Comparison of ENCODE assay signal across 1 cellular context in genomic region chr15:52220896-52221660, GRCh38.
TF ChIP-seq lines count a peak whose summit lies in the region.

No MANE protein-coding gene starts in this region.

TF ChIP-seq in GM12878, 131 proteins besides CTCF, POLR2A, EP300 and RAD21 (continued from another document):
- peak in 1 of 2 experiments; percentile 60; a peak in 1 of 4 replicates for TF ChIP-seq ETV6 (conservative IDR thresholded peaks at IDR 0.05 in 1 of 2, IDR thresholded peaks at IDR 0.05 in 1 of 2; ENCODE audit: borderline replicate concordance in 1 of 2, low read depth in 1 of 2)
- TF ChIP-seq TCF12 (IDR thresholded peaks at IDR 0.05; ENCODE audit: low read depth, low read length): no peak
- TF ChIP-seq EGR1 (IDR thresholded peaks at IDR 0.05; ENCODE audit: borderline replicate concordance in 1 of 2, low read depth in 2 of 2, low read length in 2 of 2): peak in 1 of 2 experiments; percentile 3; a peak in 1 of 3 replicates
- TF ChIP-seq, protein P1, sequence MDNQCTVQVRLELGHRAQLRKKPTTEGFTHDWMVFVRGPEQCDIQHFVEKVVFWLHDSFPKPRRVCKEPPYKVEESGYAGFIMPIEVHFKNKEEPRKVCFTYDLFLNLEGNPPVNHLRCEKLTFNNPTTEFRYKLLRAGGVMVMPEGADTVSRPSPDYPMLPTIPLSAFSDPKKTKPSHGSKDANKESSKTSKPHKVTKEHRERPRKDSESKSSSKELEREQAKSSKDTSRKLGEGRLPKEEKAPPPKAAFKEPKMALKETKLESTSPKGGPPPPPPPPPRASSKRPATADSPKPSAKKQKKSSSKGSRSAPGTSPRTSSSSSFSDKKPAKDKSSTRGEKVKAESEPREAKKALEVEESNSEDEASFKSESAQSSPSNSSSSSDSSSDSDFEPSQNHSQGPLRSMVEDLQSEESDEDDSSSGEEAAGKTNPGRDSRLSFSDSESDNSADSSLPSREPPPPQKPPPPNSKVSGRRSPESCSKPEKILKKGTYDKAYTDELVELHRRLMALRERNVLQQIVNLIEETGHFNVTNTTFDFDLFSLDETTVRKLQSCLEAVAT (IDR thresholded peaks at IDR 0.05): 0 out of 2 replicates have a peak, but pooled peaks have one; percentile 63
- 0 out of 2 replicates have a peak, but pooled peaks have one; percentile 7 for TF ChIP-seq RUNX3 (IDR thresholded peaks at IDR 0.05; ENCODE audit: low read length)
- TF ChIP-seq MTA2 (IDR thresholded peaks at IDR 0.05; ENCODE audit: low read depth): peak; percentile 64
- TF ChIP-seq ZNF687 (IDR thresholded peaks at IDR 0.05): 0 out of 2 replicates have a peak, but pooled peaks have one; percentile 26
- no peak for TF ChIP-seq NR2C2 (IDR thresholded peaks at IDR 0.05; ENCODE audit: borderline replicate concordance, control insufficient read depth, insufficient read length, low read depth)
